ENCODE assay signal across 32 cellular contexts in genomic region chr3:120437559-120437958, GRCh38. TPM values are rescaled to one million over a fixed set of nuclear protein-coding genes. Genes with fewer than 3 reads are reported as not detected.
A peak's percentile ranks its signal among the peaks of the same experiment; 100 is the strongest.
DNase-seq lines count a peak whose midpoint lies in the region; ATAC-seq, FAIRE-seq and TF ChIP-seq lines count a peak whose summit lies in the region.
"Had no signal": no experiment of that assay in that cellular context is flagged by ENCODE, and none has a peak within 500 bp of the region (broad histone marks: within the 10 kb centered on the region; RNA-seq: fewer than 3 reads in every experiment).

No MANE protein-coding gene starts in this region.

- H3K4me2 ChIP-seq in PC-3 (ENCODE audit: low read length) (no peak overlapping the region), astrocyte (ENCODE audit: low read length) (no peak overlapping the region)
- H3K4me2 ChIP-seq: BLaER1 treated with 17β-estradiol and CSF1 and Interleukin-3, amounts not matched to agents 10 nM and 100 nM had no signal

- H3K27ac Mint-ChIP-seq in astrocyte (ENCODE audit: unreplicated experiment) (no peak overlapping the region), mesothelial cell of epicardium (peak overlapping the region; percentile 96)
- H3K27ac Mint-ChIP-seq in activated CD8-positive, alpha-beta T cell treated with anti-CD3 and anti-CD28 coated beads for 36 hours: no peak overlapping the region
- H3K27ac Mint-ChIP-seq: activated naive CD8-positive, alpha-beta T cell treated with anti-CD3 and anti-CD28 coated beads for 36 hours had no signal

- intact Hi-C loops in PC-3 (cut with micrococcal nuclease): loop anchor here (5.0 kb wide), 1 partner anchor 120 kb away; no protein-coding TSS in a partner anchor
- intact Hi-C loops in activated CD8-positive, alpha-beta T cell treated with anti-CD3 and anti-CD28 coated beads for 36 hours (cut with micrococcal nuclease): no loop called here

- H3K79me2 ChIP-seq in PC-3 (ENCODE audit: low read length): peaks cover 96% of the 10 kb centered on the region
- H3K79me2 ChIP-seq in astrocyte (ENCODE audit: insufficient read depth, low read length): peaks cover 96% of the 10 kb centered on the region

- no peak for FAIRE-seq in astrocyte (lab: Jason Lieb, UNC)
- FAIRE-seq: GM12878 had no signal

- H3K4me1 Mint-ChIP-seq in astrocyte (ENCODE audit: low read depth, unreplicated experiment): peaks cover 77% of the 10 kb centered on the region
- peaks cover 60% of the 10 kb centered on the region for H3K4me1 Mint-ChIP-seq in mesothelial cell of epicardium
- no peaks in the 10 kb centered on the region for H3K4me1 Mint-ChIP-seq in activated CD8-positive, alpha-beta T cell treated with anti-CD3 and anti-CD28 coated beads for 36 hours (ENCODE audit: low read depth)
- H3K4me1 Mint-ChIP-seq: activated naive CD8-positive, alpha-beta T cell treated with anti-CD3 and anti-CD28 coated beads for 36 hours; central memory CD8-positive, alpha-beta T cell had no signal

- DNase-seq in PC-3 (no peak), astrocyte (ENCODE audit: low read depth) (no peak), mesothelial cell of epicardium (ENCODE audit: low spot score in 2 of 2, unreplicated experiment in 2 of 2) (no peak), NCI-H524 treated with DMSO at 0.1 percent for 48 hours (lab: John Stamatoyannopoulos, UW) (no peak), SIG-M5 treated with dmso at 0.1 percent for 504 hours (lab: John Stamatoyannopoulos, UW; ENCODE audit: unreplicated experiment) (no peak)
- DNase-seq in activated CD8-positive, alpha-beta T cell treated with anti-CD3 and anti-CD28 coated beads for 36 hours: no peak
- DNase-seq: activated CD4-positive, alpha-beta T cell treated with anti-CD3 and anti-CD28 coated beads for 48 hours; activated CD8-positive, alpha-beta memory T cell treated with anti-CD3 and anti-CD28 coated beads for 24 hours; activated effector memory CD4-positive, alpha-beta T cell treated with Interleukin-2 at 50 U/mL for 16 hours; activated naive CD8-positive, alpha-beta T cell treated with anti-CD3 and anti-CD28 coated beads for 36 hours; DMS153; dorsolateral prefrontal cortex; gastrocnemius medialis; hippocampal formation; Karpas-422; NCI-H1436 treated with DMSO at 0.1 percent for 48 hours; NCI-H226; NCI-H748 treated with DMSO at 0.1 percent for 48 hours; posterior cingulate gyrus; SHP77 treated with DMSO at 0.1 percent for 48 hours; stimulated activated CD4-positive, alpha-beta T cell treated with anti-CD3 and anti-CD28 coated beads, Interleukin-15, amount 100 ng/mL, for 24 hours; stimulated activated CD4-positive, alpha-beta T cell treated with anti-CD3 and anti-CD28 coated beads, Interleukin-4, amount 100 ng/mL, for 4 hours; SW 1271; T-helper 9 cell; WERI-Rb-1 had no signal

- peaks cover 9% of the 10 kb centered on the region for H3F3A ChIP-seq in PC-3 (ENCODE audit: low read length, unreplicated experiment)

- no peak for ATAC-seq in PC-3
- no peak for ATAC-seq in GM19467 (IDR thresholded peaks at IDR 0.05; ENCODE audit: unreplicated experiment)
- no peak for ATAC-seq in activated CD8-positive, alpha-beta T cell treated with anti-CD3 and anti-CD28 coated beads for 36 hours
- ATAC-seq: gastrocnemius medialis, GM12878, Panc1 had no signal

- no TSS peak for BruUV-seq in PC-3 (replicated peaks; lab: Mats Ljungman, UMichigan)

- H2AFZ ChIP-seq in PC-3 (ENCODE audit: low read length) (no peak overlapping the region), astrocyte (ENCODE audit: low read depth, low read length) (no peak overlapping the region)

- H3K4me3 Mint-ChIP-seq in astrocyte (ENCODE audit: unreplicated experiment) (no peak overlapping the region), mesothelial cell of epicardium (no peak overlapping the region)
- no peak overlapping the region for H3K4me3 Mint-ChIP-seq in activated CD8-positive, alpha-beta T cell treated with anti-CD3 and anti-CD28 coated beads for 36 hours
- H3K4me3 Mint-ChIP-seq: activated naive CD8-positive, alpha-beta T cell treated with anti-CD3 and anti-CD28 coated beads for 36 hours; central memory CD8-positive, alpha-beta T cell had no signal

- CTCF ChIA-PET in PC-3 (lab: Charles Lee): interaction anchor here (1.0 kb wide), 1 partner anchor 69 kb away, joined by 3 read pairs; no protein-coding TSS in a partner anchor
- CTCF ChIA-PET in activated CD8-positive, alpha-beta T cell treated with anti-CD3 and anti-CD28 coated beads for 36 hours (lab: Charles Lee): interaction anchor here (2.4 kb wide), 1 partner anchor 20 kb away, joined by 9 read pairs; no protein-coding TSS in a partner anchor

- no peaks in the 10 kb centered on the region for H4K20me1 ChIP-seq in PC-3 (ENCODE audit: low read length)
- peaks cover 67% of the 10 kb centered on the region for H4K20me1 ChIP-seq in astrocyte (ENCODE audit: insufficient read depth, low read length)
- H4K20me1 ChIP-seq: BLaER1 treated with 17β-estradiol and CSF1 and Interleukin-3, amounts not matched to agents 10 nM and 100 nM had no signal

- no peaks in the 10 kb centered on the region for H3K9me2 ChIP-seq in PC-3 (replicated peaks; ENCODE audit: low read length)

- H3K36me3 Mint-ChIP-seq in astrocyte (ENCODE audit: low read depth, unreplicated experiment) (peaks cover 20% of the 10 kb centered on the region), mesothelial cell of epicardium (peaks cover 24% of the 10 kb centered on the region)
- no peaks in the 10 kb centered on the region for H3K36me3 Mint-ChIP-seq in activated CD8-positive, alpha-beta T cell treated with anti-CD3 and anti-CD28 coated beads for 36 hours (ENCODE audit: low read depth)
- H3K36me3 Mint-ChIP-seq: activated naive CD8-positive, alpha-beta T cell treated with anti-CD3 and anti-CD28 coated beads for 36 hours had no signal

- no peaks in the 10 kb centered on the region for H3K27me3 Mint-ChIP-seq in astrocyte (ENCODE audit: low read depth, unreplicated experiment)
- H3K27me3 Mint-ChIP-seq in mesothelial cell of epicardium (ENCODE audit: low read depth): no peaks in the 10 kb centered on the region
- peaks cover 4% of the 10 kb centered on the region for H3K27me3 Mint-ChIP-seq in activated CD8-positive, alpha-beta T cell treated with anti-CD3 and anti-CD28 coated beads for 36 hours
- H3K27me3 Mint-ChIP-seq: activated naive CD8-positive, alpha-beta T cell treated with anti-CD3 and anti-CD28 coated beads for 36 hours had no signal

- no peaks in the 10 kb centered on the region for H3K9me3 Mint-ChIP-seq in astrocyte (ENCODE audit: unreplicated experiment)
- H3K9me3 Mint-ChIP-seq in mesothelial cell of epicardium: no peaks in the 10 kb centered on the region
- no peaks in the 10 kb centered on the region for H3K9me3 Mint-ChIP-seq in activated CD8-positive, alpha-beta T cell treated with anti-CD3 and anti-CD28 coated beads for 36 hours
- H3K9me3 Mint-ChIP-seq: activated naive CD8-positive, alpha-beta T cell treated with anti-CD3 and anti-CD28 coated beads for 36 hours; central memory CD8-positive, alpha-beta T cell had no signal

- H3K36me3 ChIP-seq in PC-3 (ENCODE audit: low read depth, low read length): peaks cover 55% of the 10 kb centered on the region
- H3K36me3 ChIP-seq in astrocyte (ENCODE audit: insufficient read depth, low read length): peaks cover 47% of the 10 kb centered on the region
- H3K36me3 ChIP-seq in subcutaneous abdominal adipose tissue (ENCODE audit: control insufficient read depth in 5 of 5, insufficient read depth in 5 of 5, low read length in 5 of 5): peaks cover 4 to 23% (median 17%) of the 10 kb centered on the region in 5 donors
- H3K36me3 ChIP-seq: gastrocnemius medialis had no signal

- H3K27ac ChIP-seq in PC-3 (ENCODE audit: low read length) (peak overlapping the region; percentile 73; the same call in 1 of the 2 replicates), astrocyte (ENCODE audit: low read depth, low read length) (peak overlapping the region; percentile 90), subcutaneous abdominal adipose tissue (ENCODE audit: low read depth, low read length) (peak overlapping the region; percentile 52)
- H3K27ac ChIP-seq: BLaER1 treated with 17β-estradiol and CSF1 and Interleukin-3, amounts not matched to agents 10 nM and 100 nM; dorsolateral prefrontal cortex; gastrocnemius medialis; WERI-Rb-1 had no signal

- H3K9me3 ChIP-seq in PC-3 (ENCODE audit: low read length): no peaks in the 10 kb centered on the region
- no peaks in the 10 kb centered on the region for H3K9me3 ChIP-seq in astrocyte (ENCODE audit: insufficient read depth, low read depth, low read length)
- H3K9me3 ChIP-seq in subcutaneous abdominal adipose tissue (ENCODE audit: control insufficient read depth in 5 of 5, low read length in 5 of 5): no peaks in the 10 kb centered on the region
- H3K9me3 ChIP-seq: BLaER1 treated with 17β-estradiol and CSF1 and Interleukin-3, amounts not matched to agents 10 nM and 100 nM; gastrocnemius medialis; HAP-1 had no signal

- H3K27me3 ChIP-seq in PC-3 (ENCODE audit: low read length): no peaks in the 10 kb centered on the region
- no peaks in the 10 kb centered on the region for H3K27me3 ChIP-seq in astrocyte (ENCODE audit: insufficient read depth, low read length)
- H3K27me3 ChIP-seq in subcutaneous abdominal adipose tissue (ENCODE audit: control insufficient read depth in 5 of 5, insufficient read depth in 4 of 5, low read length in 5 of 5): no peaks in the 10 kb centered on the region
- H3K27me3 ChIP-seq: BLaER1 treated with 17β-estradiol and CSF1 and Interleukin-3, amounts not matched to agents 10 nM and 100 nM; dorsolateral prefrontal cortex; gastrocnemius medialis had no signal

- TF ChIP-seq CTCF in PC-3 (conservative IDR thresholded peaks at IDR 0.05; ENCODE audit: low read depth, low read length) (no peak), astrocyte (IDR thresholded peaks at IDR 0.05; ENCODE audit: insufficient read depth, low read depth, low read length) (peak; percentile 4), mesothelial cell of epicardium (IDR thresholded peaks at IDR 0.05; ENCODE audit: unreplicated experiment) (no peak)
- no peak for TF ChIP-seq CTCF in activated CD8-positive, alpha-beta T cell treated with anti-CD3 and anti-CD28 coated beads for 36 hours (IDR thresholded peaks at IDR 0.05)

- H3K4me3 ChIP-seq in PC-3 (ENCODE audit: low read length) (no peak overlapping the region), astrocyte (ENCODE audit: insufficient read depth, low read depth, low read length) (no peak overlapping the region), subcutaneous abdominal adipose tissue (ENCODE audit: low read depth in 1 of 5, low read length in 5 of 5) (no peak overlapping the region)
- H3K4me3 ChIP-seq: BLaER1 treated with 17β-estradiol and CSF1 and Interleukin-3, amounts not matched to agents 10 nM and 100 nM; dorsolateral prefrontal cortex; gastrocnemius medialis; GM12878; HAP-1 had no signal

- H3K4me1 ChIP-seq in PC-3 (ENCODE audit: insufficient read depth, low read length) (peaks cover 87% of the 10 kb centered on the region), astrocyte (ENCODE audit: insufficient read depth, low read length) (peaks cover 79% of the 10 kb centered on the region), subcutaneous abdominal adipose tissue (ENCODE audit: control insufficient read depth in 5 of 5, insufficient read depth in 5 of 5, low read length in 5 of 5) (peaks cover 5 to 95% (median 87%) of the 10 kb centered on the region in 5 donors)

- no peak overlapping the region for H3K9ac ChIP-seq in PC-3 (ENCODE audit: low read length)
- peak overlapping the region; percentile 4 for H3K9ac ChIP-seq in astrocyte (ENCODE audit: low read length)
- H3K9ac ChIP-seq in subcutaneous abdominal adipose tissue (ENCODE audit: low read length in 5 of 5): no peak overlapping the region
- H3K9ac ChIP-seq: BLaER1 treated with 17β-estradiol and CSF1 and Interleukin-3, amounts not matched to agents 10 nM and 100 nM had no signal

- POLR2A ChIA-PET in PC-3 (lab: Charles Lee; ENCODE audit: unreplicated experiment): no interaction called here
- POLR2A ChIA-PET in activated CD8-positive, alpha-beta T cell treated with anti-CD3 and anti-CD28 coated beads for 36 hours (lab: Charles Lee): interaction anchor here (0.7 kb wide), 1 partner anchor 277 kb away, joined by 3 read pairs; no protein-coding TSS in a partner anchor

RNA-seq across cellular contexts. Expression of gene FSTL1, which starts 13.2 kb away (rescaled TPM):
- total RNA-seq in PC-3 (2014; rRNA removed): 178 and 185 TPM in 2 replicates
- 1,010 and 1,056 TPM in 2 replicates for total RNA-seq in astrocyte
- total RNA-seq in mesothelial cell of epicardium: 734 to 772 TPM (median 749 TPM) in 3 replicates
- total RNA-seq in activated CD8-positive, alpha-beta T cell treated with anti-CD3 and anti-CD28 coated beads for 36 hours: 1 to 10 TPM; 1.0 to 2.9 TPM

Comparison
In these comparisons a context has a peak if more than half of its experiments do, and no peak if none do; other contexts are left out.
1. RNA of gene FSTL1, which starts 13.2 kb away (total RNA-seq): 1,010 to 1,056 TPM in astrocyte, 734 to 772 TPM in mesothelial cell of epicardium and 178 to 185 TPM in PC-3; 1.0 to 2.9 TPM in activated CD8-positive, alpha-beta T cell treated with anti-CD3 and anti-CD28 coated beads for 36 hours; every median in the first group is over 10 times any median in the second.
2. Peak in every context shown above with its lines, with median percentiles within 50 percentile points of each other: H3K27ac ChIP-seq.